ENCODE assay signal across 11 cellular contexts in genomic region chr11:62788991-62789390, GRCh38. TPM values are rescaled to one million over a fixed set of nuclear protein-coding genes. Genes with fewer than 3 reads are reported as not detected.
DNase-seq lines count a peak whose midpoint lies in the region; ATAC-seq and TF ChIP-seq lines count a peak whose summit lies in the region.
"Had no signal": no experiment of that assay in that cellular context is flagged by ENCODE, and none has a peak within 500 bp of the region (broad histone marks: within the 10 kb centered on the region; RNA-seq: fewer than 3 reads in every experiment).

No MANE protein-coding gene starts in this region.

- peaks cover 62% of the 10 kb centered on the region for H3F3A ChIP-seq in GM23338 (replicated peaks; ENCODE audit: low read depth)

- peaks cover 21% of the 10 kb centered on the region for H3K36me3 ChIP-seq in GM23338 (ENCODE audit: insufficient read depth)
- H3K36me3 ChIP-seq in BE2C, result peaks cover 4% of the 10 kb centered on the region; the same call in 1 of the 2 replicates

- H3K9me3 Mint-ChIP-seq in GM23338 (no peaks in the 10 kb centered on the region; the same call in 2 of the 3 replicates), mesothelial cell of epicardium (no peaks in the 10 kb centered on the region)
- H3K9me3 Mint-ChIP-seq in activated T-cell treated with anti-CD3 and anti-CD28 coated beads, Interleukin-2, amount 50 U/mL, for 72 hours, result no peaks in the 10 kb centered on the region

- H3K27ac Mint-ChIP-seq in GM23338 (no peak overlapping the region; the same call in 1 of the 2 replicates), mesothelial cell of epicardium (peak overlapping the region; percentile 95)
- peak overlapping the region; percentile 75 for H3K27ac Mint-ChIP-seq in activated T-cell treated with anti-CD3 and anti-CD28 coated beads, Interleukin-2, amount 50 U/mL, for 72 hours

- H3K4me3 Mint-ChIP-seq in GM23338 (peak overlapping the region; percentile 93), mesothelial cell of epicardium (peak overlapping the region; percentile 90)
- H3K4me3 Mint-ChIP-seq in activated T-cell treated with anti-CD3 and anti-CD28 coated beads, Interleukin-2, amount 50 U/mL, for 72 hours, result peak overlapping the region; percentile 94 to 95

- TF ChIP-seq CTCF in C4-2B (conservative IDR thresholded peaks at IDR 0.05) (no peak), GM23338 (conservative IDR thresholded peaks at IDR 0.05; ENCODE audit: low read depth in 2 of 2) (peak; percentile 26 to 30; a peak in 3 of 4 replicates), mesothelial cell of epicardium (IDR thresholded peaks at IDR 0.05; ENCODE audit: unreplicated experiment) (no peak), BE2C (IDR thresholded peaks at IDR 0.05; ENCODE audit: low read depth, low read length) (no peak)

- peaks cover 3% of the 10 kb centered on the region for H4K20me1 ChIP-seq in GM23338 (replicated peaks; ENCODE audit: insufficient read depth)

- H3K4me1 ChIP-seq in GM23338 (ENCODE audit: insufficient read depth), result peaks cover 11% of the 10 kb centered on the region; the same call in 1 of the 2 replicates
- no peaks in the 10 kb centered on the region for H3K4me1 ChIP-seq in BE2C

- no peak; the same call in 2 of the 3 replicates for ATAC-seq in GM23338
- no peak for ATAC-seq in activated T-cell treated with anti-CD3 and anti-CD28 coated beads, Interleukin-2, amount 50 U/mL, for 72 hours (replicated peaks in 1 of 2)
- no peak for ATAC-seq in GM19351 (IDR thresholded peaks at IDR 0.05; ENCODE audit: unreplicated experiment)
- ATAC-seq in HG03097 (IDR thresholded peaks at IDR 0.05; ENCODE audit: low FRiP score, unreplicated experiment), result no peak

- H3K4me3 ChIP-seq in GM23338 (peak overlapping the region; percentile 77; the same call in 1 of the 2 replicates), BE2C (ENCODE audit: low read depth, low read length) (no peak overlapping the region)

- H3K4me1 Mint-ChIP-seq in GM23338 (peaks cover 29% of the 10 kb centered on the region), mesothelial cell of epicardium (peaks cover 40% of the 10 kb centered on the region)
- H3K4me1 Mint-ChIP-seq in activated T-cell treated with anti-CD3 and anti-CD28 coated beads, Interleukin-2, amount 50 U/mL, for 72 hours (ENCODE audit: low read depth), result peaks cover 62% of the 10 kb centered on the region

- H3K4me2 ChIP-seq in GM23338, result no peak overlapping the region

- H3K9me2 ChIP-seq in GM23338 (ENCODE audit: insufficient read depth), result no peaks in the 10 kb centered on the region

- H3K36me3 Mint-ChIP-seq in GM23338 (ENCODE audit: low read depth) (peaks cover 65% of the 10 kb centered on the region), mesothelial cell of epicardium (peaks cover 5% of the 10 kb centered on the region)
- peaks cover 4 to 14% of the 10 kb centered on the region in 2 donors for H3K36me3 Mint-ChIP-seq in activated T-cell treated with anti-CD3 and anti-CD28 coated beads, Interleukin-2, amount 50 U/mL, for 72 hours (ENCODE audit: insufficient read depth in 2 of 2)

- H3K27me3 Mint-ChIP-seq in GM23338 (ENCODE audit: insufficient read depth, low read depth, poor library complexity), result peaks cover 21% of the 10 kb centered on the region
- H3K27me3 Mint-ChIP-seq in activated T-cell treated with anti-CD3 and anti-CD28 coated beads, Interleukin-2, amount 50 U/mL, for 72 hours (ENCODE audit: low read depth), result no peaks in the 10 kb centered on the region
- H3K27me3 Mint-ChIP-seq in mesothelial cell of epicardium (ENCODE audit: low read depth), result no peaks in the 10 kb centered on the region

- DNase-seq in GM23338 (ENCODE audit: low spot score), result peak; percentile 39
- no peak for DNase-seq in activated T-cell treated with anti-CD3 and anti-CD28 coated beads, Interleukin-2, amount 50 U/mL, for 72 hours
- no peak for DNase-seq in mesothelial cell of epicardium (ENCODE audit: low spot score in 2 of 2, unreplicated experiment in 2 of 2)
- DNase-seq in NCI-H1048 (lab: John Stamatoyannopoulos, UW), result no peak
- DNase-seq in BE2C, result no peak
- DNase-seq: GF-D8, Kasumi-1 had no signal

- H3K27me3 ChIP-seq in GM23338 (ENCODE audit: insufficient read depth) (no peaks in the 10 kb centered on the region), BE2C (no peaks in the 10 kb centered on the region)

- H3K79me2 ChIP-seq in GM23338 (replicated peaks; ENCODE audit: insufficient read depth), result peaks cover 40% of the 10 kb centered on the region

- H3K27ac ChIP-seq in C4-2B (peak overlapping the region; percentile 91), GM23338 (ENCODE audit: low read depth) (no peak overlapping the region; the same call in 1 of the 2 replicates)

- no peaks in the 10 kb centered on the region for H3K9me3 ChIP-seq in BE2C
- H3K9me3 ChIP-seq: prostate gland had no signal

- no peak overlapping the region for H2AFZ ChIP-seq in GM23338

RNA-seq across cellular contexts. Expression of gene TMEM179B, which starts 1.8 kb away (rescaled TPM):
- total RNA-seq in GM23338 (2014; rRNA removed; shearing (Covaris generic)), result 15.3 and 17.5 TPM in 2 replicates
- polyA plus RNA-seq in GM23338 (2016; fragmentation: Nextera tagmentation; extraction: Ambion mirVana), result 10.6 and 16.9 TPM in 2 replicates
- 10 to 100 TPM; 18.8 to 23.1 TPM for total RNA-seq in activated T-cell treated with anti-CD3 and anti-CD28 coated beads, Interleukin-2, amount 50 U/mL, for 72 hours
- total RNA-seq in mesothelial cell of epicardium, result 31.3 to 33.9 TPM (median 32.6 TPM) in 3 replicates
- polyA plus RNA-seq in BE2C (2012; ENCODE audit: insufficient read depth, insufficient read length, low read depth), result 79.2 TPM

RNA-seq across cellular contexts. Expression of gene TMEM223, which starts 2.8 kb away (rescaled TPM):
- 35.6 and 46.1 TPM in 2 replicates for total RNA-seq in GM23338 (2014; rRNA removed; shearing (Covaris generic))
- 59.6 and 69.1 TPM in 2 replicates for polyA plus RNA-seq in GM23338 (2016; fragmentation: Nextera tagmentation; extraction: Ambion mirVana)
- 10 to 100 TPM in 1 of 2 donors, 1 to 10 TPM in 1; 8.4 to 10.8 TPM for total RNA-seq in activated T-cell treated with anti-CD3 and anti-CD28 coated beads, Interleukin-2, amount 50 U/mL, for 72 hours
- total RNA-seq in mesothelial cell of epicardium, result 17.4 to 21.4 TPM (median 19.2 TPM) in 3 replicates
- 31.6 TPM for polyA plus RNA-seq in BE2C (2012; ENCODE audit: insufficient read depth, insufficient read length, low read depth)

RNA-seq across cellular contexts. Expression of gene NXF1, which starts 16.2 kb away (rescaled TPM):
- 31.8 and 33.8 TPM in 2 replicates for total RNA-seq in GM23338 (2014; rRNA removed; shearing (Covaris generic))
- polyA plus RNA-seq in GM23338 (2016; fragmentation: Nextera tagmentation; extraction: Ambion mirVana), result 31.1 and 31.7 TPM in 2 replicates
- 100 to 1,000 TPM; 117 to 131 TPM for total RNA-seq in activated T-cell treated with anti-CD3 and anti-CD28 coated beads, Interleukin-2, amount 50 U/mL, for 72 hours
- 108 to 111 TPM (median 110 TPM) in 3 replicates for total RNA-seq in mesothelial cell of epicardium
- 57.7 TPM for polyA plus RNA-seq in BE2C (2012; ENCODE audit: insufficient read depth, insufficient read length, low read depth)

RNA-seq across cellular contexts. Expression of gene TAF6L, which starts 17.8 kb away (rescaled TPM):
- total RNA-seq in GM23338 (2014; rRNA removed; shearing (Covaris generic)), result 30.6 and 50.6 TPM in 2 replicates
- 21.8 and 23.0 TPM in 2 replicates for polyA plus RNA-seq in GM23338 (2016; fragmentation: Nextera tagmentation; extraction: Ambion mirVana)
- total RNA-seq in activated T-cell treated with anti-CD3 and anti-CD28 coated beads, Interleukin-2, amount 50 U/mL, for 72 hours, result 10 to 100 TPM; 13.6 to 15.5 TPM
- 40.2 to 42.9 TPM (median 42.8 TPM) in 3 replicates for total RNA-seq in mesothelial cell of epicardium
- polyA plus RNA-seq in BE2C (2012; ENCODE audit: insufficient read depth, insufficient read length, low read depth), result 22.0 TPM

RNA-seq across cellular contexts. Expression of gene POLR2G, which starts 27.6 kb away (rescaled TPM):
- 101 and 117 TPM in 2 replicates for total RNA-seq in GM23338 (2014; rRNA removed; shearing (Covaris generic))
- 193 and 196 TPM in 2 replicates for polyA plus RNA-seq in GM23338 (2016; fragmentation: Nextera tagmentation; extraction: Ambion mirVana)
- total RNA-seq in activated T-cell treated with anti-CD3 and anti-CD28 coated beads, Interleukin-2, amount 50 U/mL, for 72 hours, result 100 to 1,000 TPM; 105 to 107 TPM
- 84.0 to 89.2 TPM (median 85.2 TPM) in 3 replicates for total RNA-seq in mesothelial cell of epicardium
- polyA plus RNA-seq in BE2C (2012; ENCODE audit: insufficient read depth, insufficient read length, low read depth), result 173 TPM

Comparison
In these comparisons a context has a peak if more than half of its experiments do, and no peak if none do; other contexts are left out.
1. CTCF ChIP-seq: peak in GM23338 (2 of 2); none in C4-2B (single experiment), mesothelial cell of epicardium (single experiment) and BE2C (single experiment).
2. Peak in every context shown above with its lines, with median percentiles within 50 percentile points of each other: H3K4me3 Mint-ChIP-seq.